Comparison of ENCODE assay signal across 9 cellular contexts in the genomic region with DNA sequence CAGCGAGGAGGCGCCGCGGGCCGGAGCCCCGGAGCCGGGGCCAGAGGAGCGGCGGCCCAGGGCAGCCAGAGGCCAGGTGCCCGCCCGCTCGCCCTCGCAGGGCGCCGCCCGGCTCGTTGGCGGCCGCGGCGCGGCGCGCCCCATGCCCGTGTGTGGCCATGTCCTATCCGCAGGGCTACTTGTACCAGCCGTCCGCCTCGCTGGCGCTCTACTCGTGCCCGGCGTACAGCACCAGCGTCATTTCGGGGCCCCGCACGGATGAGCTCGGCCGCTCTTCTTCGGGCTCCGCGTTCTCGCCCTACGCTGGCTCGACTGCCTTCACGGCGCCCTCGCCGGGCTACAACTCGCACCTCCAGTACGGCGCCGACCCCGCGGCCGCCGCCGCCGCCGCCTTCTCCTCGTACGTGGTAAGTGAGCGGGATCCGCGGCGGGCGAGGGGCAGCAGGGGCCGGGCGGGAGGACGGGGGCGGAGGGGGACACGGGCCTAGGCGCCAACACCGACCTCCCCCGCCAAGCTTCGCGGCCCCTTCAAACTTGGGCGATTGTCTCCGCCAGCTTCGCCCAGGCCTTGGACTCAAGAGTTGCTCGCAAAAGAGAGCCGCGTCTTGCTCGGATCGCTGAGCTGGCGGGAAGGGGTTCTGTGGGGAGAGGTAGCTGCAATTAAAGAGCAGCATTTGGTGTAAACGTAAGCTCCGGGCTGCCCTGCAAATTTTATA. TPM values are rescaled to one million over a fixed set of nuclear protein-coding genes. Genes with fewer than 3 reads are reported as not detected.
A peak's percentile ranks its signal among the peaks of the same experiment; 100 is the strongest.
DNase-seq lines count a peak whose midpoint lies in the region; ATAC-seq and TF ChIP-seq lines count a peak whose summit lies in the region.
"Had no signal": no experiment of that assay in that cellular context is flagged by ENCODE, and none has a peak within 500 bp of the region (broad histone marks: within the 10 kb centered on the region; RNA-seq: fewer than 3 reads in every experiment).

No MANE protein-coding gene starts in this region.

- H3K4me3 Mint-ChIP-seq in type B pancreatic cell: peak overlapping the region; percentile 98

- intact Hi-C loops in body of pancreas (cut with DNase I) (no loop called here), left lung (cut with DNase I) (loop anchor here in 1 of 2 donors (10.0 kb wide), 1 partner anchor 646 kb away; a partner anchor contains a TSS)

- peaks cover 19% of the 10 kb centered on the region for H3K4me1 Mint-ChIP-seq in type B pancreatic cell (ENCODE audit: unreplicated experiment)

- H3K9me3 ChIP-seq in body of pancreas (no peaks in the 10 kb centered on the region), left lung (no peaks in the 10 kb centered on the region)

- no peaks in the 10 kb centered on the region for H3K36me3 ChIP-seq in body of pancreas (replicated peaks in 1 of 2; ENCODE audit: insufficient read depth in 1 of 2, low read depth in 2 of 2)
- H3K36me3 ChIP-seq in left lung: no peaks in the 10 kb centered on the region

- peaks cover 24% of the 10 kb centered on the region for H3K36me3 Mint-ChIP-seq in type B pancreatic cell

- TF ChIP-seq CTCF in body of pancreas (IDR thresholded peaks at IDR 0.05) (no peak), left lung (IDR thresholded peaks at IDR 0.05) (no peak), type B pancreatic cell (conservative IDR thresholded peaks at IDR 0.05) (no peak)

- no peak for ATAC-seq in body of pancreas
- ATAC-seq in left lung: no peak
- no peak for ATAC-seq in GM21447 (IDR thresholded peaks at IDR 0.05; ENCODE audit: unreplicated experiment)

- H3K27ac Mint-ChIP-seq in type B pancreatic cell: peak overlapping the region; percentile 97

- 2 to 14% methylated on average over 18 to 55 of the region's 88 CpGs for WGBS in body of pancreas, 2 donors

- TF ChIP-seq POLR2A in body of pancreas (IDR thresholded peaks at IDR 0.05): no peak

- H3K27ac ChIP-seq in body of pancreas (peak overlapping the region in 1 of 4 donors; percentile 71), left lung (peak overlapping the region; percentile 75 to 83)

- H3K27me3 Mint-ChIP-seq in type B pancreatic cell: peaks cover 55% of the 10 kb centered on the region

- H3K9me3 Mint-ChIP-seq in type B pancreatic cell: no peaks in the 10 kb centered on the region

- H3K4me3 ChIP-seq in body of pancreas (peak overlapping the region in 1 of 2 donors; percentile 52), left lung (peak overlapping the region; percentile 52 to 54)

- H3K27me3 ChIP-seq in body of pancreas (peaks cover 0 to 56% of the 10 kb centered on the region in 2 donors), left lung (peaks cover 70 to 98% of the 10 kb centered on the region in 2 donors)

- peaks cover 48% of the 10 kb centered on the region for H3K4me1 ChIP-seq in body of pancreas
- peaks cover 0 to 24% of the 10 kb centered on the region in 2 donors for H3K4me1 ChIP-seq in left lung

- DNase-seq in SKM-1 treated with dmso at 0.1 percent for 144 hours (lab: John Stamatoyannopoulos, UW; ENCODE audit: unreplicated experiment): peak; percentile 17
- DNase-seq in SKM-1 (lab: John Stamatoyannopoulos, UW; ENCODE audit: unreplicated experiment): no peak
- DNase-seq in NCI-H146 treated with DMSO at 0.1 percent for 48 hours (lab: John Stamatoyannopoulos, UW; ENCODE audit: unreplicated experiment): peak; percentile 4
- peak in 3 of 4 donors; percentile 18 to 31 (median 30) for DNase-seq in body of pancreas
- DNase-seq in left lung: peak in 1 of 2 donors; percentile 82
- peak; percentile 78 for DNase-seq in type B pancreatic cell (ENCODE audit: extremely low spot score, unreplicated experiment)
- no peak for DNase-seq in NCI-H446 treated with DMSO at 0.1 percent for 48 hours (lab: John Stamatoyannopoulos, UW)

RNA-seq across cellular contexts. Expression of a gene that starts 0.5 kb away (rescaled TPM):
- total RNA-seq in body of pancreas (under 1 TPM in 1 of 2 donors, not detected in 1; 0.26 TPM), left lung (10 to 100 TPM; 12.8 to 19.0 TPM), type B pancreatic cell (ENCODE audit: low replicate concordance) (21.5 and 29.1 TPM in 2 replicates)
- total RNA-seq: activated naive CD4-positive, alpha-beta T cell treated with anti-CD3 and anti-CD28 coated beads, Interleukin-2, amount 50 U/mL, for 72 hours had no signal

Comparison
In these comparisons a context has a peak if more than half of its experiments do, and no peak if none do; other contexts are left out.
1. DNase-seq: peak in SKM-1 treated with dmso at 0.1 percent for 144 hours (single experiment), NCI-H146 treated with DMSO at 0.1 percent for 48 hours (single experiment), body of pancreas (3 of 4) and type B pancreatic cell (single experiment); none in SKM-1 (single experiment) and NCI-H446 treated with DMSO at 0.1 percent for 48 hours (single experiment).
2. RNA of a gene that starts 0.5 kb away (total RNA-seq): 21.5 to 29.1 TPM in type B pancreatic cell and 12.8 to 19.0 TPM in left lung; 0.26 TPM in body of pancreas; every median in the first group is over 10 times any median in the second.